In genomic region chr10:2839081-2839725, GRCh38 we compare ENCODE assay signal across 8 cellular contexts.
DNase-seq lines count a peak whose midpoint lies in the region; ATAC-seq, FAIRE-seq and TF ChIP-seq lines count a peak whose summit lies in the region.

No MANE protein-coding gene starts in this region.

- peaks cover 7% of the 10 kb centered on the region for H3K9me3 ChIP-seq in astrocyte (ENCODE audit: insufficient read depth, low read depth, low read length)
- H3K9me3 ChIP-seq in upper lobe of left lung: no peaks in the 10 kb centered on the region
- H3K9me3 ChIP-seq in ovary: no peaks in the 10 kb centered on the region

- peaks cover 10% of the 10 kb centered on the region for H3K9me3 Mint-ChIP-seq in astrocyte (ENCODE audit: unreplicated experiment)

- no peak overlapping the region for H3K9ac ChIP-seq in astrocyte (ENCODE audit: low read length)

- no peaks in the 10 kb centered on the region for H4K20me1 ChIP-seq in astrocyte (ENCODE audit: insufficient read depth, low read length)

- no peaks in the 10 kb centered on the region for H3K36me3 Mint-ChIP-seq in astrocyte (ENCODE audit: low read depth, unreplicated experiment)

- TF ChIP-seq EP300 in upper lobe of left lung (IDR thresholded peaks at IDR 0.05) (no peak), ovary (IDR thresholded peaks at IDR 0.05) (no peak)

- H3K27me3 ChIP-seq in astrocyte (ENCODE audit: insufficient read depth, low read length): no peaks in the 10 kb centered on the region
- no peaks in the 10 kb centered on the region for H3K27me3 ChIP-seq in upper lobe of left lung
- no peaks in the 10 kb centered on the region for H3K27me3 ChIP-seq in ovary

- TF ChIP-seq POLR2A in upper lobe of left lung (IDR thresholded peaks at IDR 0.05) (no peak), ovary (IDR thresholded peaks at IDR 0.05) (no peak)

- intact Hi-C loops in ovary (cut with DNase I): no loop called here

- ATAC-seq in GM19372 (IDR thresholded peaks at IDR 0.05; ENCODE audit: low read depth, unreplicated experiment): peak; percentile 59
- ATAC-seq in left lobe of liver: peak; percentile 56
- peak in 1 of 2 donors; percentile 53 for ATAC-seq in upper lobe of left lung (ENCODE audit: low FRiP score in 2 of 2)
- ATAC-seq in HG02610 (IDR thresholded peaks at IDR 0.05; ENCODE audit: unreplicated experiment): no peak

- DNase-seq in Ammon's horn (ENCODE audit: low spot score): peak; percentile 11
- DNase-seq in NCI-H69 (lab: John Stamatoyannopoulos, UW): peak; percentile 35
- DNase-seq in astrocyte (ENCODE audit: low read depth): no peak
- DNase-seq in left lobe of liver (ENCODE audit: low spot score): no peak
- DNase-seq in upper lobe of left lung: no peak
- DNase-seq in ovary: no peak

- H3K4me2 ChIP-seq in astrocyte (ENCODE audit: low read length): no peak overlapping the region

- TF ChIP-seq CTCF in astrocyte (IDR thresholded peaks at IDR 0.05; ENCODE audit: insufficient read depth, low read depth, low read length) (peak; percentile 25), upper lobe of left lung (IDR thresholded peaks at IDR 0.05) (peak in 5 of 6 experiments; percentile 30 to 51 (median 43)), ovary (IDR thresholded peaks at IDR 0.05) (no peak)

- H2AFZ ChIP-seq in astrocyte (ENCODE audit: low read depth, low read length): no peak overlapping the region

- no peak overlapping the region for H3K4me3 Mint-ChIP-seq in astrocyte (ENCODE audit: unreplicated experiment)

- peaks cover 11% of the 10 kb centered on the region for H3K4me1 Mint-ChIP-seq in astrocyte (ENCODE audit: low read depth, unreplicated experiment)

- H3K4me3 ChIP-seq in astrocyte (ENCODE audit: insufficient read depth, low read depth, low read length) (no peak overlapping the region), upper lobe of left lung (no peak overlapping the region), ovary (no peak overlapping the region)

- H3K36me3 ChIP-seq in astrocyte (ENCODE audit: insufficient read depth, low read length) (no peaks in the 10 kb centered on the region), upper lobe of left lung (no peaks in the 10 kb centered on the region), ovary (no peaks in the 10 kb centered on the region)

- H3K27ac ChIP-seq in astrocyte (ENCODE audit: low read depth, low read length) (no peak overlapping the region), upper lobe of left lung (no peak overlapping the region), ovary (no peak overlapping the region)

- no peak for FAIRE-seq in astrocyte (lab: Jason Lieb, UNC)

- peaks cover 3% of the 10 kb centered on the region for H3K4me1 ChIP-seq in astrocyte (ENCODE audit: insufficient read depth, low read length)
- no peaks in the 10 kb centered on the region for H3K4me1 ChIP-seq in upper lobe of left lung
- no peaks in the 10 kb centered on the region for H3K4me1 ChIP-seq in ovary (ENCODE audit: insufficient read depth)

- no peak overlapping the region for H3K27ac Mint-ChIP-seq in astrocyte (ENCODE audit: unreplicated experiment)

- WGBS in upper lobe of left lung, 2 donors: 52 to 59% methylated on average over 15 of the region's 16 CpGs
- 49 to 58% (median 57%) methylated on average over 16 of the region's 16 CpGs for WGBS in ovary, 3 donors

- H3K27me3 Mint-ChIP-seq in astrocyte (ENCODE audit: low read depth, unreplicated experiment): peaks cover 26% of the 10 kb centered on the region

- H3K79me2 ChIP-seq in astrocyte (ENCODE audit: insufficient read depth, low read length): no peaks in the 10 kb centered on the region

Comparison
In these comparisons a context has a peak if more than half of its experiments do, and no peak if none do; other contexts are left out.
1. DNase-seq: peak in Ammon's horn (single experiment) and NCI-H69 (single experiment); none in astrocyte (single experiment), left lobe of liver (single experiment), upper lobe of left lung (0 of 2) and ovary (0 of 5).
2. CTCF ChIP-seq: peak in astrocyte (single experiment) and upper lobe of left lung (5 of 6); none in ovary (0 of 3).